Comparison of ENCODE assay signal across 15 cellular contexts in the genomic region with DNA sequence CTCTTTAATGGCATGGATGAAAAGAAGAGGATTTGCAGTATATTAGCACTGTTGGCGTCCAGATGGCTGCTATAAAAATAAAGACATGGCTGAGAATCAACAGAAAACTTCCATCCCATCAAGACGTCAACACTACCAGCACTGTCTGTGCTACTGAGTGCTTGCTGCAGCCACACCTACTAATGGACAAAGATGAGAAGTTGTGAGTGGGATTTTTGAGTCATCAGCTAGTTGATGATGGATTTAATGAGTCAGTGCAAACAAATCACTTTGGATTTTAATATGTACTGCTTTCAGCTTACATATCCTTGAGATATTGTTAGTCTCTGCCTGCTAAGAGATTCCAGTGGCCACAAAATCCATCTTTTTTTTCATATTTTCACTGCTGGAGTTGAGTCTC.
DNase-seq lines count a peak whose midpoint lies in the region; ATAC-seq and TF ChIP-seq lines count a peak whose summit lies in the region.
"Had no signal": no experiment of that assay in that cellular context is flagged by ENCODE, and none has a peak within 500 bp of the region (broad histone marks: within the 10 kb centered on the region; RNA-seq: fewer than 3 reads in every experiment).

No MANE protein-coding gene starts in this region.

- 47 to 58% methylated on average over 2 of the region's 2 CpGs for WGBS in aorta, 2 donors

- no peaks in the 10 kb centered on the region for H3K27me3 ChIP-seq in breast epithelium
- H3K27me3 ChIP-seq in aorta (ENCODE audit: control insufficient read depth in 1 of 2, insufficient read depth in 2 of 2, low read length in 1 of 2) = no peaks in the 10 kb centered on the region
- H3K27me3 ChIP-seq: body of pancreas, stomach had no signal

- H3K9me3 Mint-ChIP-seq in MCF 10A (ENCODE audit: unreplicated experiment) (no peaks in the 10 kb centered on the region), glutamatergic neuron (ENCODE audit: unreplicated experiment) (peaks cover 11% of the 10 kb centered on the region)
- H3K9me3 Mint-ChIP-seq in activated T-helper 2 cell treated with anti-CD3 and anti-CD28 coated beads, Interferon-gamma antibody, Interleukin-2, Interleukin-4, amounts not matched to agents 10 μg/mL and 5 μg/mL and 100 μg/mL, durations not matched to agents 14 hours and 24 hours and 36 hours = peaks cover 19% of the 10 kb centered on the region
- no peaks in the 10 kb centered on the region for H3K9me3 Mint-ChIP-seq in activated T-helper 17 cell treated with anti-CD3 and anti-CD28 coated beads, Interleukin-2, amount 50 U/mL, for 72 hours

- CTCF ChIA-PET in MCF 10A (lab: Yijun Ruan, JAX) = interaction anchor here (0.7 kb wide), 1 partner anchor 387 kb away, joined by 3 read pairs; no protein-coding TSS in a partner anchor

- POLR2A ChIA-PET in MCF 10A (lab: Yijun Ruan, JAX) = interaction anchor here (1.3 to 2.4 kb wide), 4 partner anchors 26 to 858 kb away, joined by 4 to 14 read pairs (median 6); no protein-coding TSS in a partner anchor

- H3K4me3 Mint-ChIP-seq in MCF 10A (ENCODE audit: unreplicated experiment) = no peak overlapping the region
- no peak overlapping the region for H3K4me3 Mint-ChIP-seq in glutamatergic neuron (ENCODE audit: unreplicated experiment)
- H3K4me3 Mint-ChIP-seq in activated T-helper 2 cell treated with anti-CD3 and anti-CD28 coated beads, Interferon-gamma antibody, Interleukin-2, Interleukin-4, amounts not matched to agents 10 μg/mL and 5 μg/mL and 100 μg/mL, durations not matched to agents 14 hours and 24 hours and 36 hours (ENCODE audit: low read depth) = no peak overlapping the region
- H3K4me3 Mint-ChIP-seq in activated T-helper 17 cell treated with anti-CD3 and anti-CD28 coated beads, Interleukin-2, amount 50 U/mL, for 72 hours = no peak overlapping the region
- H3K4me3 Mint-ChIP-seq: activated T-cell treated with anti-CD3 and anti-CD28 coated beads, Interleukin-2, amount 50 U/mL, for 24 hours had no signal

- BruUV-seq in MCF 10A (replicated peaks; lab: Mats Ljungman, UMichigan) = no TSS peak

- H3K4me1 Mint-ChIP-seq in MCF 10A (ENCODE audit: insufficient read depth, unreplicated experiment) (peaks cover 44% of the 10 kb centered on the region), glutamatergic neuron (ENCODE audit: low read depth, unreplicated experiment) (peaks cover 41% of the 10 kb centered on the region)
- no peaks in the 10 kb centered on the region for H3K4me1 Mint-ChIP-seq in activated T-helper 2 cell treated with anti-CD3 and anti-CD28 coated beads, Interferon-gamma antibody, Interleukin-2, Interleukin-4, amounts not matched to agents 10 μg/mL and 5 μg/mL and 100 μg/mL, durations not matched to agents 14 hours and 24 hours and 36 hours (ENCODE audit: low read depth)
- no peaks in the 10 kb centered on the region for H3K4me1 Mint-ChIP-seq in activated T-helper 17 cell treated with anti-CD3 and anti-CD28 coated beads, Interleukin-2, amount 50 U/mL, for 72 hours

- TF ChIP-seq CTCF in MCF 10A (IDR thresholded peaks at IDR 0.05; ENCODE audit: unreplicated experiment) = no peak
- no peak for TF ChIP-seq CTCF in breast epithelium (IDR thresholded peaks at IDR 0.05)
- no peak for TF ChIP-seq CTCF in glutamatergic neuron (IDR thresholded peaks at IDR 0.05; ENCODE audit: partially characterized antibody, unreplicated experiment)

- no peaks in the 10 kb centered on the region for H3K4me1 ChIP-seq in breast epithelium
- H3K4me1 ChIP-seq in aorta (ENCODE audit: control insufficient read depth in 1 of 2, insufficient read depth in 2 of 2, low read length in 2 of 2) = peaks cover 2 to 20% of the 10 kb centered on the region in 2 donors
- H3K4me1 ChIP-seq: body of pancreas, stomach had no signal

- H3K36me3 ChIP-seq in breast epithelium (no peaks in the 10 kb centered on the region), aorta (ENCODE audit: control insufficient read depth in 1 of 2, insufficient read depth in 2 of 2, low read length in 1 of 2) (no peaks in the 10 kb centered on the region)
- H3K36me3 ChIP-seq: stomach, WERI-Rb-1 had no signal

- no peak overlapping the region for H3K27ac ChIP-seq in breast epithelium
- H3K27ac ChIP-seq in aorta (ENCODE audit: low read depth in 1 of 2, low read length in 2 of 2) = peak overlapping the region; percentile 17 to 28
- H3K27ac ChIP-seq: 22Rv1, body of pancreas, stomach, WERI-Rb-1 had no signal

- DNase-seq in MCF 10A (ENCODE audit: unreplicated experiment) (peak; percentile 67), breast epithelium (ENCODE audit: low spot score in 2 of 2) (no peak), amniotic epithelial cell (ENCODE audit: low read depth) (peak; percentile 86), glutamatergic neuron (no peak), aorta (no peak), DMS 273 treated with DMSO at 0.1 percent for 48 hours (lab: John Stamatoyannopoulos, UW) (no peak)
- no peak for DNase-seq in activated T-helper 2 cell treated with anti-CD3 and anti-CD28 coated beads, Interferon-gamma antibody, Interleukin-2, Interleukin-4, amounts not matched to agents 10 μg/mL and 5 μg/mL and 100 μg/mL, durations not matched to agents 14 hours and 24 hours and 36 hours (ENCODE audit: low spot score)
- DNase-seq: activated T-cell treated with anti-CD3 and anti-CD28 coated beads, Interleukin-2, amount 50 U/mL, for 24 hours; body of pancreas; NCI-H2171; RPMI8226; stomach; WERI-Rb-1 had no signal

- no peaks in the 10 kb centered on the region for H3K27me3 Mint-ChIP-seq in MCF 10A (ENCODE audit: insufficient read depth, unreplicated experiment)
- H3K27me3 Mint-ChIP-seq in glutamatergic neuron (ENCODE audit: unreplicated experiment) = peaks cover 2% of the 10 kb centered on the region
- no peaks in the 10 kb centered on the region for H3K27me3 Mint-ChIP-seq in activated T-helper 2 cell treated with anti-CD3 and anti-CD28 coated beads, Interferon-gamma antibody, Interleukin-2, Interleukin-4, amounts not matched to agents 10 μg/mL and 5 μg/mL and 100 μg/mL, durations not matched to agents 14 hours and 24 hours and 36 hours (ENCODE audit: low read depth)
- no peaks in the 10 kb centered on the region for H3K27me3 Mint-ChIP-seq in activated T-helper 17 cell treated with anti-CD3 and anti-CD28 coated beads, Interleukin-2, amount 50 U/mL, for 72 hours
- H3K27me3 Mint-ChIP-seq: activated T-cell treated with anti-CD3 and anti-CD28 coated beads, Interleukin-2, amount 50 U/mL, for 24 hours had no signal

- ATAC-seq in aorta (ENCODE audit: low FRiP score) = no peak
- no peak for ATAC-seq in activated T-helper 17 cell treated with anti-CD3 and anti-CD28 coated beads, Interleukin-2, amount 50 U/mL, for 72 hours (replicated peaks)
- ATAC-seq: body of pancreas had no signal

- no peak for TF ChIP-seq POLR2A in breast epithelium (IDR thresholded peaks at IDR 0.05)

- H3K36me3 Mint-ChIP-seq in MCF 10A (ENCODE audit: insufficient read depth, unreplicated experiment) (no peaks in the 10 kb centered on the region), glutamatergic neuron (ENCODE audit: unreplicated experiment) (no peaks in the 10 kb centered on the region)
- no peaks in the 10 kb centered on the region for H3K36me3 Mint-ChIP-seq in activated T-helper 2 cell treated with anti-CD3 and anti-CD28 coated beads, Interferon-gamma antibody, Interleukin-2, Interleukin-4, amounts not matched to agents 10 μg/mL and 5 μg/mL and 100 μg/mL, durations not matched to agents 14 hours and 24 hours and 36 hours (ENCODE audit: low read depth)
- no peaks in the 10 kb centered on the region for H3K36me3 Mint-ChIP-seq in activated T-helper 17 cell treated with anti-CD3 and anti-CD28 coated beads, Interleukin-2, amount 50 U/mL, for 72 hours (ENCODE audit: low read depth)

- no peaks in the 10 kb centered on the region for H3K9me3 ChIP-seq in breast epithelium
- no peaks in the 10 kb centered on the region for H3K9me3 ChIP-seq in aorta (ENCODE audit: control insufficient read depth, low read length)
- H3K9me3 ChIP-seq: body of pancreas, stomach had no signal

- H3K4me3 ChIP-seq in breast epithelium (no peak overlapping the region), aorta (ENCODE audit: low read length in 2 of 2) (no peak overlapping the region)
- H3K4me3 ChIP-seq: body of pancreas, stomach had no signal

- intact Hi-C loops in MCF 10A (cut with micrococcal nuclease) = loop anchor here (1.0 to 2.0 kb wide), 2 partner anchors 231 to 852 kb away; partner anchors contain the start of gene FZD8
- intact Hi-C loops in breast epithelium (cut with DNase I; ENCODE audit: low total_unique reads) = no loop called here
- intact Hi-C loops in aorta (cut with DNase I) = loop anchor here (5.0 to 10.0 kb wide), 3 partner anchors 150 to 852 kb away; partner anchors contain the start of gene FZD8 (in 2 of the 2)
- intact Hi-C loops in activated T-helper 2 cell treated with anti-CD3 and anti-CD28 coated beads, Interferon-gamma antibody, Interleukin-2, Interleukin-4, amounts not matched to agents 10 μg/mL and 5 μg/mL and 100 μg/mL, durations not matched to agents 14 hours and 24 hours and 36 hours (cut with micrococcal nuclease) = no loop called here

- peak overlapping the region; percentile 87 for H3K27ac Mint-ChIP-seq in MCF 10A (ENCODE audit: low read depth, unreplicated experiment)
- H3K27ac Mint-ChIP-seq in glutamatergic neuron (ENCODE audit: unreplicated experiment) = peak overlapping the region; percentile 49
- no peak overlapping the region for H3K27ac Mint-ChIP-seq in activated T-helper 2 cell treated with anti-CD3 and anti-CD28 coated beads, Interferon-gamma antibody, Interleukin-2, Interleukin-4, amounts not matched to agents 10 μg/mL and 5 μg/mL and 100 μg/mL, durations not matched to agents 14 hours and 24 hours and 36 hours
- no peak overlapping the region for H3K27ac Mint-ChIP-seq in activated T-helper 17 cell treated with anti-CD3 and anti-CD28 coated beads, Interleukin-2, amount 50 U/mL, for 72 hours
- H3K27ac Mint-ChIP-seq: activated T-cell treated with anti-CD3 and anti-CD28 coated beads, Interleukin-2, amount 50 U/mL, for 24 hours had no signal

Comparison
In these comparisons a context has a peak if more than half of its experiments do, and no peak if none do; other contexts are left out.
1. DNase-seq: peak in MCF 10A (single experiment) and amniotic epithelial cell (single experiment); none in breast epithelium (0 of 2), glutamatergic neuron (single experiment), aorta (0 of 2), activated T-helper 2 cell treated with anti-CD3 and anti-CD28 coated beads, Interferon-gamma antibody, Interleukin-2, Interleukin-4, amounts not matched to agents 10 μg/mL and 5 μg/mL and 100 μg/mL, durations not matched to agents 14 hours and 24 hours and 36 hours (single experiment) and DMS 273 treated with DMSO at 0.1 percent for 48 hours (single experiment).
2. intact Hi-C loops: an anchor here in MCF 10A (1.0 to 2.0 kb wide) and aorta (5.0 to 10.0 kb wide); none called in breast epithelium and activated T-helper 2 cell treated with anti-CD3 and anti-CD28 coated beads, Interferon-gamma antibody, Interleukin-2, Interleukin-4, amounts not matched to agents 10 μg/mL and 5 μg/mL and 100 μg/mL, durations not matched to agents 14 hours and 24 hours and 36 hours.
3. H3K27ac Mint-ChIP-seq: peak in MCF 10A (single experiment) and glutamatergic neuron (single experiment); none in activated T-helper 2 cell treated with anti-CD3 and anti-CD28 coated beads, Interferon-gamma antibody, Interleukin-2, Interleukin-4, amounts not matched to agents 10 μg/mL and 5 μg/mL and 100 μg/mL, durations not matched to agents 14 hours and 24 hours and 36 hours (single experiment) and activated T-helper 17 cell treated with anti-CD3 and anti-CD28 coated beads, Interleukin-2, amount 50 U/mL, for 72 hours (single experiment).
4. H3K27ac ChIP-seq: peak in aorta (2 of 2); none in breast epithelium (0 of 2).